In genomic region chr12:57175428-57176138, GRCh38 we compare ENCODE assay signal across 8 cellular contexts. TPM values are rescaled to one million over a fixed set of nuclear protein-coding genes. Genes with fewer than 3 reads are reported as not detected.
A peak's percentile ranks its signal among the peaks of the same experiment; 100 is the strongest.
DNase-seq lines count a peak whose midpoint lies in the region; ATAC-seq and TF ChIP-seq lines count a peak whose summit lies in the region.

No MANE protein-coding gene starts in this region.

- no peak for TF ChIP-seq POLR2A in vagina (IDR thresholded peaks at IDR 0.05)

- H3K27me3 ChIP-seq in vagina, result no peaks in the 10 kb centered on the region

- peaks cover 63% of the 10 kb centered on the region for H3K4me1 ChIP-seq in vagina

- peak; percentile 87 for TF ChIP-seq CTCF in fibroblast of the aortic adventitia (IDR thresholded peaks at IDR 0.05; ENCODE audit: insufficient read depth, low read length)
- TF ChIP-seq CTCF in vagina (IDR thresholded peaks at IDR 0.05), result peak; percentile 21 to 81 (median 57)

- DNase-seq in AG20443 (ENCODE audit: low spot score) (peak; percentile 87), HK-2 (ENCODE audit: unreplicated experiment) (peak; percentile 32), NOMO-1 (lab: John Stamatoyannopoulos, UW; ENCODE audit: unreplicated experiment in 2 of 2) (peak; percentile 63 to 77), fibroblast of the aortic adventitia (ENCODE audit: low read depth) (peak; percentile 84), nucleus accumbens (lab: John Stamatoyannopoulos, UW) (peak in 48 of 56 donors; percentile 20 to 85 (median 53)), vagina (ENCODE audit: extremely low spot score in 2 of 2) (no peak)
- peak; percentile 73 to 76 for DNase-seq in activated T-cell treated with anti-CD3 and anti-CD28 coated beads, Interleukin-2, amount 50 U/mL, for 48 hours

- peaks cover 0 to 53% of the 10 kb centered on the region in 2 donors for H3K36me3 ChIP-seq in vagina

- intact Hi-C loops in vagina (cut with DNase I), result loop anchor here (2.0 to 10.0 kb wide), 2 partner anchors 47 to 101 kb away; partner anchors contain the start of genes LRP1 and NEMP1

- no peak for ATAC-seq in GM18867 (IDR thresholded peaks at IDR 0.05; ENCODE audit: unreplicated experiment)

- H3K27ac ChIP-seq in vagina, result peak overlapping the region; percentile 69

- no peaks in the 10 kb centered on the region for H3K9me3 ChIP-seq in vagina

- no peak overlapping the region for H3K4me3 ChIP-seq in fibroblast of the aortic adventitia (ENCODE audit: low read depth, low read length)
- H3K4me3 ChIP-seq in vagina, result peak overlapping the region in 1 of 2 donors; percentile 9

RNA-seq across cellular contexts. Expression of gene LRP1-AS, which starts 28.2 kb away (rescaled TPM):
- not detected in 2 replicates for total RNA-seq in fibroblast of the aortic adventitia (ENCODE audit: low replicate concordance)
- not detected for total RNA-seq in vagina

RNA-seq across cellular contexts. Expression of gene NXPH4, which starts 41.0 kb away (rescaled TPM):
- 1.9 and 2.4 TPM in 2 replicates for total RNA-seq in fibroblast of the aortic adventitia (ENCODE audit: low replicate concordance)
- 3.2 TPM for total RNA-seq in vagina

RNA-seq across cellular contexts. Expression of gene LRP1, which starts 47.3 kb away (rescaled TPM):
- total RNA-seq in fibroblast of the aortic adventitia (ENCODE audit: low replicate concordance), result 381 and 541 TPM in 2 replicates
- 477 TPM for total RNA-seq in vagina

RNA-seq across cellular contexts. Expression of gene SHMT2, which starts 53.9 kb away (rescaled TPM):
- total RNA-seq in fibroblast of the aortic adventitia (ENCODE audit: low replicate concordance), result 233 and 303 TPM in 2 replicates
- total RNA-seq in vagina, result 54.0 TPM

Comparison
In these comparisons a context has a peak if more than half of its experiments do, and no peak if none do; other contexts are left out.
1. DNase-seq: peak in AG20443 (single experiment), HK-2 (single experiment), NOMO-1 (2 of 2), activated T-cell treated with anti-CD3 and anti-CD28 coated beads, Interleukin-2, amount 50 U/mL, for 48 hours (2 of 2), fibroblast of the aortic adventitia (single experiment) and nucleus accumbens (48 of 56); none in vagina (0 of 2).